In the genomic region with DNA sequence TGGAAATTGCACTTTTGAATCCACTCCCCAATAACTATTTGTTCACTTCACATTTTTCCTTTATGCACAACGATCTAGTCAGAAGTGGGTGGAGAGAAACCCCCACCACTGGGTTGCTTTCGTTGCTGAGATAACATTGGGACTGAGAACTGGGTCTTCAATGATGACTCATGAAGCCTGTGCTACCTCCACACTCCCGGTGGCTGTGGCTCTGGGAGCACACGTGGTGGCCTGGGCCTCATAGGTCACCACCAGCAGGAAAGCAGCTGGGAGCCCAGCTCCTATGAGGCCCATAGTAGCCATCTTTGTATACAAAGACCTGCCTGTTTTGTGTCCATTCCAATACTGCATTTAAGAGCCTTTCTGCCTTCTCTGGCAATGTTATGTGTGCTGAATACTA, we compare ENCODE assay signal across 20 cellular contexts.
"Had no signal": no experiment of that assay in that cellular context is flagged by ENCODE, and none has a peak within 500 bp of the region (broad histone marks: within the 10 kb centered on the region; RNA-seq: fewer than 3 reads in every experiment).

No MANE protein-coding gene starts in this region.

- H3K79me2 ChIP-seq: parathyroid adenoma had no signal

- H3K27ac ChIP-seq: cardiac muscle cell, parathyroid adenoma, skin epidermis, tibial artery, uterus had no signal

- H3K4me3 ChIP-seq: cardiac muscle cell, skin epidermis, tibial artery, uterus had no signal

- H3K9ac ChIP-seq: parathyroid adenoma had no signal

- H3K4me1 Mint-ChIP-seq: activated B cell treated with CpG ODN at 0.5 μM for 24 hours; memory B cell; nephron progenitor cell; stimulated activated naive CD8-positive, alpha-beta T cell treated with anti-CD3 and anti-CD28 coated beads, Interleukin-15, amount 100 ng/mL, for 72 hours had no signal

- H3K4me3 Mint-ChIP-seq: activated B cell treated with CpG ODN at 0.5 μM for 24 hours; activated T-cell treated with anti-CD3 and anti-CD28 coated beads, Interleukin-2, amount 50 U/mL, for 24 hours; memory B cell; nephron progenitor cell; stimulated activated naive CD8-positive, alpha-beta T cell treated with anti-CD3 and anti-CD28 coated beads, Interleukin-15, amount 100 ng/mL, for 72 hours; T-helper 1 cell treated with Interleukin-12 subunit alpha and Interleukin-12 subunit beta and Interleukin-4 antibody, amounts not matched to agents 30 μg/mL and 1 μg/mL, for 36 hours had no signal

- H3K27me3 ChIP-seq: cardiac muscle cell, tibial artery, uterus had no signal

- H3K4me1 ChIP-seq: parathyroid adenoma, tibial artery, uterus had no signal

- H2AFZ ChIP-seq: parathyroid adenoma had no signal

- H3K36me3 ChIP-seq: cardiac muscle cell, tibial artery, uterus had no signal

- H3K27ac Mint-ChIP-seq: activated B cell treated with CpG ODN at 0.5 μM for 24 hours; activated T-cell treated with anti-CD3 and anti-CD28 coated beads, Interleukin-2, amount 50 U/mL, for 24 hours; memory B cell; nephron progenitor cell; stimulated activated naive CD8-positive, alpha-beta T cell treated with anti-CD3 and anti-CD28 coated beads, Interleukin-15, amount 100 ng/mL, for 72 hours; T-helper 1 cell treated with Interleukin-12 subunit alpha and Interleukin-12 subunit beta and Interleukin-4 antibody, amounts not matched to agents 30 μg/mL and 1 μg/mL, for 36 hours had no signal

- ATAC-seq: left colon; right cardiac atrium; stimulated activated naive CD8-positive, alpha-beta T cell treated with anti-CD3 and anti-CD28 coated beads, Interleukin-15, amount 100 ng/mL, for 72 hours had no signal

- H3K9me3 ChIP-seq: tibial artery, uterus had no signal

- H3K9me3 Mint-ChIP-seq: activated B cell treated with CpG ODN at 0.5 μM for 24 hours; activated T-cell treated with anti-CD3 and anti-CD28 coated beads, Interleukin-2, amount 50 U/mL, for 24 hours; memory B cell; stimulated activated naive CD8-positive, alpha-beta T cell treated with anti-CD3 and anti-CD28 coated beads, Interleukin-15, amount 100 ng/mL, for 72 hours; T-helper 1 cell treated with Interleukin-12 subunit alpha and Interleukin-12 subunit beta and Interleukin-4 antibody, amounts not matched to agents 30 μg/mL and 1 μg/mL, for 36 hours had no signal

- FAIRE-seq: keratinocyte had no signal

- H3K36me3 Mint-ChIP-seq: memory B cell had no signal

- DNase-seq: activated B cell treated with CpG ODN at 0.5 μM for 24 hours; activated CD4-positive, alpha-beta T cell treated with anti-CD3 and anti-CD28 coated beads for 48 hours; activated naive CD4-positive, alpha-beta T cell treated with Interleukin-2 at 50 U/mL for 16 hours; activated T-cell treated with anti-CD3 and anti-CD28 coated beads, Interleukin-2, amount 50 U/mL, for 24 hours; amygdala; left colon; nephron progenitor cell; nucleus accumbens; right cardiac atrium; stimulated activated CD4-positive, alpha-beta T cell treated with anti-CD3 and anti-CD28 coated beads, Interleukin-1b, Interleukin-23, amount 100 ng/mL, for 48 hours; stimulated activated naive CD8-positive, alpha-beta T cell treated with anti-CD3 and anti-CD28 coated beads, Interleukin-15, amount 100 ng/mL, for 72 hours; T1000; tibial artery; uterus had no signal
